9 cellular contexts compared by ENCODE assay signal in genomic region chr10:102651455-102652169, GRCh38. TPM values are rescaled to one million over a fixed set of nuclear protein-coding genes. Genes with fewer than 3 reads are reported as not detected.
A peak's percentile ranks its signal among the peaks of the same experiment; 100 is the strongest.
DNase-seq lines count a peak whose midpoint lies in the region; ATAC-seq and TF ChIP-seq lines count a peak whose summit lies in the region.
"Had no signal": no experiment of that assay in that cellular context is flagged by ENCODE, and none has a peak within 500 bp of the region (broad histone marks: within the 10 kb centered on the region; RNA-seq: fewer than 3 reads in every experiment).

No MANE protein-coding gene starts in this region.

- CTCF ChIA-PET in activated CD8-positive, alpha-beta T cell treated with anti-CD3 and anti-CD28 coated beads for 36 hours (lab: Charles Lee), result interaction anchor here (0.9 to 2.8 kb wide), 5 partner anchors 9 to 62 kb away, joined by 4 to 14 read pairs (median 4); partner anchors contain the start of genes ARL3 and SFXN2

- POLR2A ChIA-PET in activated CD8-positive, alpha-beta T cell treated with anti-CD3 and anti-CD28 coated beads for 36 hours (lab: Charles Lee), result interaction anchor here (0.8 to 6.1 kb wide), 2 partner anchors 10 to 18 kb away, joined by 3 to 67 read pairs; no protein-coding TSS in a partner anchor

- peaks cover 22% of the 10 kb centered on the region for H3K36me3 Mint-ChIP-seq in T-helper 1 cell treated with Interleukin-12 subunit alpha and Interleukin-12 subunit beta and Interleukin-4 antibody, amounts not matched to agents 30 μg/mL and 1 μg/mL, for 36 hours (ENCODE audit: low read depth)
- H3K36me3 Mint-ChIP-seq in activated CD8-positive, alpha-beta T cell treated with anti-CD3 and anti-CD28 coated beads for 36 hours (ENCODE audit: low read depth), result peaks cover 48% of the 10 kb centered on the region

- peak overlapping the region; percentile 79 for H3K4me3 Mint-ChIP-seq in T-helper 1 cell treated with Interleukin-12 subunit alpha and Interleukin-12 subunit beta and Interleukin-4 antibody, amounts not matched to agents 30 μg/mL and 1 μg/mL, for 36 hours
- H3K4me3 Mint-ChIP-seq in activated CD8-positive, alpha-beta T cell treated with anti-CD3 and anti-CD28 coated beads for 36 hours, result peak overlapping the region; percentile 63
- H3K4me3 Mint-ChIP-seq in stimulated activated naive CD8-positive, alpha-beta T cell treated with anti-CD3 and anti-CD28 coated beads, Interleukin-15, amount 100 ng/mL, for 72 hours, result peak overlapping the region; percentile 73 to 96

- H3K9me3 Mint-ChIP-seq in T-helper 1 cell treated with Interleukin-12 subunit alpha and Interleukin-12 subunit beta and Interleukin-4 antibody, amounts not matched to agents 30 μg/mL and 1 μg/mL, for 36 hours, result no peaks in the 10 kb centered on the region
- H3K9me3 Mint-ChIP-seq in activated CD8-positive, alpha-beta T cell treated with anti-CD3 and anti-CD28 coated beads for 36 hours, result no peaks in the 10 kb centered on the region
- H3K9me3 Mint-ChIP-seq in stimulated activated naive CD8-positive, alpha-beta T cell treated with anti-CD3 and anti-CD28 coated beads, Interleukin-15, amount 100 ng/mL, for 72 hours, result no peaks in the 10 kb centered on the region

- H3K9ac ChIP-seq in iPS-15b (ENCODE audit: low read depth, low read length), result peak overlapping the region; percentile 47

- no peaks in the 10 kb centered on the region for H3K9me3 ChIP-seq in iPS-15b (ENCODE audit: control insufficient read depth, insufficient read depth, low read length)

- ATAC-seq in activated CD8-positive, alpha-beta T cell treated with anti-CD3 and anti-CD28 coated beads for 36 hours, result peak; percentile 24
- ATAC-seq in stimulated activated naive CD8-positive, alpha-beta T cell treated with anti-CD3 and anti-CD28 coated beads, Interleukin-15, amount 100 ng/mL, for 72 hours, result no peak
- ATAC-seq in HG03095 (IDR thresholded peaks at IDR 0.05; ENCODE audit: unreplicated experiment), result no peak
- ATAC-seq in HG03520 (IDR thresholded peaks at IDR 0.05; ENCODE audit: unreplicated experiment), result no peak

- H3K4me1 Mint-ChIP-seq in T-helper 1 cell treated with Interleukin-12 subunit alpha and Interleukin-12 subunit beta and Interleukin-4 antibody, amounts not matched to agents 30 μg/mL and 1 μg/mL, for 36 hours (ENCODE audit: low read depth), result peaks cover 58% of the 10 kb centered on the region
- H3K4me1 Mint-ChIP-seq in activated CD8-positive, alpha-beta T cell treated with anti-CD3 and anti-CD28 coated beads for 36 hours (ENCODE audit: low read depth), result peaks cover 83% of the 10 kb centered on the region
- peaks cover 87% of the 10 kb centered on the region for H3K4me1 Mint-ChIP-seq in stimulated activated naive CD8-positive, alpha-beta T cell treated with anti-CD3 and anti-CD28 coated beads, Interleukin-15, amount 100 ng/mL, for 72 hours

- peaks cover 14% of the 10 kb centered on the region for H3K36me3 ChIP-seq in iPS-15b (ENCODE audit: control insufficient read depth, insufficient read depth, low read length)

- H3K27me3 ChIP-seq in iPS-15b (ENCODE audit: control insufficient read depth, insufficient read depth, low read length), result no peaks in the 10 kb centered on the region

- intact Hi-C loops in activated CD8-positive, alpha-beta T cell treated with anti-CD3 and anti-CD28 coated beads for 36 hours (cut with micrococcal nuclease), result no loop called here

- DNase-seq in T-helper 1 cell, result no peak
- DNase-seq in activated CD8-positive, alpha-beta T cell treated with anti-CD3 and anti-CD28 coated beads for 36 hours, result no peak
- DNase-seq in stimulated activated naive CD8-positive, alpha-beta T cell treated with anti-CD3 and anti-CD28 coated beads, Interleukin-15, amount 100 ng/mL, for 72 hours, result no peak
- no peak for DNase-seq in SW 1271 (lab: John Stamatoyannopoulos, UW)
- DNase-seq: KG1 had no signal

- H3K27ac Mint-ChIP-seq in T-helper 1 cell treated with Interleukin-12 subunit alpha and Interleukin-12 subunit beta and Interleukin-4 antibody, amounts not matched to agents 30 μg/mL and 1 μg/mL, for 36 hours, result peak overlapping the region; percentile 94
- peak overlapping the region; percentile 90 for H3K27ac Mint-ChIP-seq in activated CD8-positive, alpha-beta T cell treated with anti-CD3 and anti-CD28 coated beads for 36 hours
- peak overlapping the region; percentile 74 to 94 for H3K27ac Mint-ChIP-seq in stimulated activated naive CD8-positive, alpha-beta T cell treated with anti-CD3 and anti-CD28 coated beads, Interleukin-15, amount 100 ng/mL, for 72 hours

- no peak for TF ChIP-seq CTCF in activated CD8-positive, alpha-beta T cell treated with anti-CD3 and anti-CD28 coated beads for 36 hours (IDR thresholded peaks at IDR 0.05)

- peaks cover 5% of the 10 kb centered on the region for H3K4me1 ChIP-seq in iPS-15b (ENCODE audit: control insufficient read depth, insufficient read depth, low read length)

- H3K27me3 Mint-ChIP-seq in T-helper 1 cell treated with Interleukin-12 subunit alpha and Interleukin-12 subunit beta and Interleukin-4 antibody, amounts not matched to agents 30 μg/mL and 1 μg/mL, for 36 hours (ENCODE audit: low read depth), result no peaks in the 10 kb centered on the region
- no peaks in the 10 kb centered on the region for H3K27me3 Mint-ChIP-seq in activated CD8-positive, alpha-beta T cell treated with anti-CD3 and anti-CD28 coated beads for 36 hours
- H3K27me3 Mint-ChIP-seq in stimulated activated naive CD8-positive, alpha-beta T cell treated with anti-CD3 and anti-CD28 coated beads, Interleukin-15, amount 100 ng/mL, for 72 hours, result no peaks in the 10 kb centered on the region

- no peak overlapping the region for H3K4me3 ChIP-seq in iPS-15b (ENCODE audit: low read depth, low read length)

RNA-seq across cellular contexts. Expression of gene TRIM8, which starts 7.3 kb away (rescaled TPM):
- 10 to 100 TPM; 39.5 to 39.8 TPM for total RNA-seq in activated CD8-positive, alpha-beta T cell treated with anti-CD3 and anti-CD28 coated beads for 36 hours
